ENCODE assay signal across 22 cellular contexts in genomic region chr2:10287766-10288165, GRCh38. TPM values are rescaled to one million over a fixed set of nuclear protein-coding genes. Genes with fewer than 3 reads are reported as not detected.
A peak's percentile ranks its signal among the peaks of the same experiment; 100 is the strongest.
DNase-seq lines count a peak whose midpoint lies in the region; ATAC-seq and TF ChIP-seq lines count a peak whose summit lies in the region.
"Had no signal": no experiment of that assay in that cellular context is flagged by ENCODE, and none has a peak within 500 bp of the region (broad histone marks: within the 10 kb centered on the region; RNA-seq: fewer than 3 reads in every experiment).

No MANE protein-coding gene starts in this region.

- TF ChIP-seq CTCF in MCF 10A (IDR thresholded peaks at IDR 0.05; ENCODE audit: unreplicated experiment), result no peak
- TF ChIP-seq CTCF in breast epithelium (IDR thresholded peaks at IDR 0.05), result no peak
- no peak for TF ChIP-seq CTCF in PC-9 (conservative IDR thresholded peaks at IDR 0.05)
- no peak for TF ChIP-seq CTCF in upper lobe of right lung (IDR thresholded peaks at IDR 0.05)
- no peak for TF ChIP-seq CTCF in left lung (IDR thresholded peaks at IDR 0.05)

- H3K4me2 ChIP-seq in PC-9, result 0 out of 2 replicates have a peak overlapping the region, but pooled peaks have one; percentile 8

- no peak overlapping the region for H3K4me3 Mint-ChIP-seq in MCF 10A (ENCODE audit: unreplicated experiment)
- H3K4me3 Mint-ChIP-seq: CD8-positive, alpha-beta T cell had no signal

- no peaks in the 10 kb centered on the region for H3K27me3 Mint-ChIP-seq in MCF 10A (ENCODE audit: insufficient read depth, unreplicated experiment)

- H3K9me3 ChIP-seq in breast epithelium (no peaks in the 10 kb centered on the region), PC-9 (ENCODE audit: insufficient read depth, low read depth) (no peaks in the 10 kb centered on the region), upper lobe of right lung (no peaks in the 10 kb centered on the region), left lung (no peaks in the 10 kb centered on the region)
- H3K9me3 ChIP-seq: BLaER1, MG63 had no signal

- CTCF ChIA-PET in MCF 10A (lab: Yijun Ruan, JAX), result no interaction called here
- CTCF ChIA-PET in PC-9 (lab: Charles Lee), result interaction anchor here (0.6 kb wide), 1 partner anchor 363 kb away, joined by 3 read pairs; no protein-coding TSS in a partner anchor

- H3K4me1 ChIP-seq in breast epithelium, result peaks cover 7 to 10% of the 10 kb centered on the region in 2 donors
- peaks cover 76% of the 10 kb centered on the region for H3K4me1 ChIP-seq in PC-9 (replicated peaks; ENCODE audit: insufficient read depth)
- H3K4me1 ChIP-seq in upper lobe of right lung, result peaks cover 22% of the 10 kb centered on the region
- peaks cover 16 to 52% of the 10 kb centered on the region in 2 donors for H3K4me1 ChIP-seq in left lung

- POLR2A ChIA-PET in MCF 10A (lab: Yijun Ruan, JAX), result interaction anchor here (2.2 kb wide), 1 partner anchor 15 kb away, joined by 5 read pairs; the partner anchor contains the start of gene HPCAL1
- POLR2A ChIA-PET in PC-9 (lab: Charles Lee; ENCODE audit: unreplicated experiment), result interaction anchor here (0.7 kb wide), 1 partner anchor 517 kb away, joined by 3 read pairs; no protein-coding TSS in a partner anchor

- no peaks in the 10 kb centered on the region for H3K27me3 ChIP-seq in breast epithelium
- H3K27me3 ChIP-seq in PC-9 (ENCODE audit: insufficient read depth, low read depth), result no peaks in the 10 kb centered on the region
- H3K27me3 ChIP-seq in upper lobe of right lung, result no peaks in the 10 kb centered on the region
- no peaks in the 10 kb centered on the region for H3K27me3 ChIP-seq in left lung
- H3K27me3 ChIP-seq: BLaER1, MG63 had no signal

- no peak for TF ChIP-seq POLR2A in breast epithelium (IDR thresholded peaks at IDR 0.05)

- H3K4me3 ChIP-seq in breast epithelium, result no peak overlapping the region
- no peak overlapping the region for H3K4me3 ChIP-seq in PC-9
- H3K4me3 ChIP-seq in upper lobe of right lung, result no peak overlapping the region
- H3K4me3 ChIP-seq in left lung, result no peak overlapping the region
- H3K4me3 ChIP-seq: BLaER1, MG63, SK-N-MC had no signal

- no peak overlapping the region for H3K27ac Mint-ChIP-seq in MCF 10A (ENCODE audit: low read depth, unreplicated experiment)
- H3K27ac Mint-ChIP-seq: CD8-positive, alpha-beta T cell had no signal

- H3K4me1 Mint-ChIP-seq in MCF 10A (ENCODE audit: insufficient read depth, unreplicated experiment), result peaks cover 53% of the 10 kb centered on the region

- ATAC-seq in upper lobe of right lung (no peak), left lung (no peak)
- ATAC-seq: CD8-positive, alpha-beta T cell had no signal

- DNase-seq in MCF 10A (ENCODE audit: unreplicated experiment) (peak; percentile 60), breast epithelium (ENCODE audit: low spot score in 2 of 2) (no peak), M059J (ENCODE audit: low read depth) (peak; percentile 19), PC-9 (no peak), upper lobe of right lung (peak; percentile 22), medulla oblongata (ENCODE audit: extremely low spot score) (no peak), left lung (no peak)
- DNase-seq: ACHN; CD8-positive, alpha-beta T cell; Karpas-422; MG63; NCI-H1105; NCI-H146; NCI-H2029; NCI-H2171; NCI-H345; NCI-H524; NCI-H774; NK-92 treated with Interleukin-12 subunit alpha and Interleukin-12 subunit beta, amount 100 ng/mL, for 24 hours; Right ventricle myocardium superior had no signal

- no peaks in the 10 kb centered on the region for H3K79me2 ChIP-seq in PC-9 (ENCODE audit: low read depth)

- H3K36me3 ChIP-seq in breast epithelium, result no peaks in the 10 kb centered on the region
- no peaks in the 10 kb centered on the region for H3K36me3 ChIP-seq in PC-9 (ENCODE audit: low read depth)
- no peaks in the 10 kb centered on the region for H3K36me3 ChIP-seq in upper lobe of right lung
- no peaks in the 10 kb centered on the region for H3K36me3 ChIP-seq in left lung
- H3K36me3 ChIP-seq: BLaER1, MG63 had no signal

- H2AFZ ChIP-seq in PC-9, result no peak overlapping the region

- no peaks in the 10 kb centered on the region for H3K36me3 Mint-ChIP-seq in MCF 10A (ENCODE audit: insufficient read depth, unreplicated experiment)
- H3K36me3 Mint-ChIP-seq: CD8-positive, alpha-beta T cell had no signal

- H3K9me2 ChIP-seq in PC-9 (ENCODE audit: insufficient read depth), result no peaks in the 10 kb centered on the region

- H3K27ac ChIP-seq in breast epithelium, result no peak overlapping the region
- peak overlapping the region; percentile 99 for H3K27ac ChIP-seq in PC-9
- no peak overlapping the region for H3K27ac ChIP-seq in upper lobe of right lung
- H3K27ac ChIP-seq in left lung, result no peak overlapping the region
- H3K27ac ChIP-seq: BLaER1, SK-N-MC had no signal

- H4K20me1 ChIP-seq in PC-9 (ENCODE audit: insufficient read depth), result no peaks in the 10 kb centered on the region
- H4K20me1 ChIP-seq: BLaER1 had no signal

- peaks cover 52% of the 10 kb centered on the region for H3F3A ChIP-seq in PC-9 (ENCODE audit: insufficient read depth, low read depth)

- BruUV-seq in MCF 10A (replicated peaks; lab: Mats Ljungman, UMichigan), result no TSS peak
- no TSS peak for BruUV-seq in PC-9 (replicated peaks; lab: Mats Ljungman, UMichigan)

- intact Hi-C loops in MCF 10A (cut with micrococcal nuclease), result no loop called here
- intact Hi-C loops in breast epithelium (cut with DNase I; ENCODE audit: low total_unique reads), result loop anchor here (5.0 kb wide), 1 partner anchor 1270 kb away; no protein-coding TSS in a partner anchor
- intact Hi-C loops in PC-9 (cut with micrococcal nuclease; ENCODE audit: unreplicated experiment), result loop anchor here (5.0 kb wide), 1 partner anchor 45 kb away; no protein-coding TSS in a partner anchor
- intact Hi-C loops in upper lobe of right lung (cut with DNase I), result no loop called here
- intact Hi-C loops in left lung (cut with DNase I), result no loop called here

- no peaks in the 10 kb centered on the region for H3K9me3 Mint-ChIP-seq in MCF 10A (ENCODE audit: unreplicated experiment)
- H3K9me3 Mint-ChIP-seq: CD8-positive, alpha-beta T cell had no signal

RNA-seq across cellular contexts. Expression of gene HPCAL1, which starts 14.9 kb away (rescaled TPM):
- 136 and 144 TPM in 2 replicates for total RNA-seq in MCF 10A (2022)
- 10 to 100 TPM; 38.6 to 41.9 (median 41.6) TPM for total RNA-seq in breast epithelium
- 250 and 267 TPM in 2 replicates for total RNA-seq in M059J (2014; rRNA removed; shearing (Covaris generic))
- total RNA-seq in PC-9 (2021), result 91.1 and 105 TPM in 2 replicates
- 160 TPM for total RNA-seq in upper lobe of right lung
- total RNA-seq in left lung, result 100 to 1,000 TPM; 107 to 108 TPM

Comparison
In these comparisons a context has a peak if more than half of its experiments do, and no peak if none do; other contexts are left out.
1. DNase-seq: peak in MCF 10A (single experiment), M059J (single experiment) and upper lobe of right lung (single experiment); none in breast epithelium (0 of 2), PC-9 (0 of 2), medulla oblongata (single experiment) and left lung (0 of 2).
2. intact Hi-C loops: an anchor here in breast epithelium (5.0 kb wide) and PC-9 (5.0 kb wide); none called in MCF 10A, upper lobe of right lung and left lung.